In genomic region chr7:7816084-7816483, GRCh38 we compare ENCODE assay signal across 11 cellular contexts.
DNase-seq lines count a peak whose midpoint lies in the region; ATAC-seq and TF ChIP-seq lines count a peak whose summit lies in the region.
"Had no signal": no experiment of that assay in that cellular context is flagged by ENCODE, and none has a peak within 500 bp of the region (broad histone marks: within the 10 kb centered on the region; RNA-seq: fewer than 3 reads in every experiment).

No MANE protein-coding gene starts in this region.

- H3K27me3 Mint-ChIP-seq in activated T-helper 1 cell treated with anti-CD3 and anti-CD28 coated beads, Interleukin-12 subunit alpha, Interleukin-12 subunit beta, Interleukin-2, Interleukin-4 antibody, amounts not matched to agents 30 ng/mL and 10 ng/mL and 1 ng/mL, durations not matched to agents 14 hours and 24 hours and 36 hours (ENCODE audit: insufficient read depth) = peaks cover 2% of the 10 kb centered on the region

- H3K4me1 Mint-ChIP-seq in activated T-helper 1 cell treated with anti-CD3 and anti-CD28 coated beads, Interleukin-12 subunit alpha, Interleukin-12 subunit beta, Interleukin-2, Interleukin-4 antibody, amounts not matched to agents 30 ng/mL and 10 ng/mL and 1 ng/mL, durations not matched to agents 14 hours and 24 hours and 36 hours (ENCODE audit: low read depth) = peaks cover 41% of the 10 kb centered on the region

- peak overlapping the region; percentile 27 for H3K27ac Mint-ChIP-seq in activated T-helper 1 cell treated with anti-CD3 and anti-CD28 coated beads, Interleukin-12 subunit alpha, Interleukin-12 subunit beta, Interleukin-2, Interleukin-4 antibody, amounts not matched to agents 30 ng/mL and 10 ng/mL and 1 ng/mL, durations not matched to agents 14 hours and 24 hours and 36 hours

- peaks cover 10% of the 10 kb centered on the region for H3K36me3 Mint-ChIP-seq in activated T-helper 1 cell treated with anti-CD3 and anti-CD28 coated beads, Interleukin-12 subunit alpha, Interleukin-12 subunit beta, Interleukin-2, Interleukin-4 antibody, amounts not matched to agents 30 ng/mL and 10 ng/mL and 1 ng/mL, durations not matched to agents 14 hours and 24 hours and 36 hours (ENCODE audit: low read depth)

- H3K9me3 Mint-ChIP-seq in activated T-helper 1 cell treated with anti-CD3 and anti-CD28 coated beads, Interleukin-12 subunit alpha, Interleukin-12 subunit beta, Interleukin-2, Interleukin-4 antibody, amounts not matched to agents 30 ng/mL and 10 ng/mL and 1 ng/mL, durations not matched to agents 14 hours and 24 hours and 36 hours = peaks cover 13% of the 10 kb centered on the region

- H3K4me3 Mint-ChIP-seq in activated T-helper 1 cell treated with anti-CD3 and anti-CD28 coated beads, Interleukin-12 subunit alpha, Interleukin-12 subunit beta, Interleukin-2, Interleukin-4 antibody, amounts not matched to agents 30 ng/mL and 10 ng/mL and 1 ng/mL, durations not matched to agents 14 hours and 24 hours and 36 hours = peak overlapping the region; percentile 56

- no peak for TF ChIP-seq CTCF in GM13976 (IDR thresholded peaks at IDR 0.05; ENCODE audit: borderline replicate concordance, control extremely low read depth, extremely low read depth, insufficient read depth, missing control alignments)

- DNase-seq in GM13976 (ENCODE audit: low spot score) (peak; percentile 32), cerebellum (ENCODE audit: low spot score) (no peak), posterior cingulate gyrus (no peak), NCI-H187 treated with DMSO at 0.1 percent for 48 hours (lab: John Stamatoyannopoulos, UW) (no peak), DMS79 treated with DMSO at 0.1 percent for 48 hours (lab: John Stamatoyannopoulos, UW) (no peak)
- DNase-seq in activated T-helper 1 cell treated with anti-CD3 and anti-CD28 coated beads, Interleukin-12 subunit alpha, Interleukin-12 subunit beta, Interleukin-2, Interleukin-4 antibody, amounts not matched to agents 30 ng/mL and 10 ng/mL and 1 ng/mL, durations not matched to agents 14 hours and 24 hours and 36 hours (ENCODE audit: low spot score) = peak; percentile 7
- DNase-seq: hypothalamus; stimulated activated CD8-positive, alpha-beta memory T cell treated with anti-CD3 and anti-CD28 coated beads, Interleukin-4, amount 100 ng/mL, for 48 hours had no signal

- intact Hi-C loops in activated T-helper 1 cell treated with anti-CD3 and anti-CD28 coated beads, Interleukin-12 subunit alpha, Interleukin-12 subunit beta, Interleukin-2, Interleukin-4 antibody, amounts not matched to agents 30 ng/mL and 10 ng/mL and 1 ng/mL, durations not matched to agents 14 hours and 24 hours and 36 hours (cut with micrococcal nuclease) = loop anchor here (1.0 to 2.0 kb wide), 2 partner anchors 44 to 105 kb away; no protein-coding TSS in a partner anchor
- intact Hi-C loops in posterior cingulate gyrus (cut with DNase I) = no loop called here

- peak; percentile 55 for ATAC-seq in GM19438 (IDR thresholded peaks at IDR 0.05; ENCODE audit: low read depth, unreplicated experiment)
- peak; percentile 85 for ATAC-seq in HG03103 (IDR thresholded peaks at IDR 0.05; ENCODE audit: low read depth, unreplicated experiment)
- ATAC-seq: K562 had no signal

- in situ Hi-C loops in GM13976 (cut with MboI; ENCODE audit: low sequenced_read_pairs, unreplicated experiment) = no loop called here

Comparison
In these comparisons a context has a peak if more than half of its experiments do, and no peak if none do; other contexts are left out.
1. DNase-seq: peak in GM13976 (single experiment) and activated T-helper 1 cell treated with anti-CD3 and anti-CD28 coated beads, Interleukin-12 subunit alpha, Interleukin-12 subunit beta, Interleukin-2, Interleukin-4 antibody, amounts not matched to agents 30 ng/mL and 10 ng/mL and 1 ng/mL, durations not matched to agents 14 hours and 24 hours and 36 hours (single experiment); none in cerebellum (single experiment), posterior cingulate gyrus (0 of 10), NCI-H187 treated with DMSO at 0.1 percent for 48 hours (single experiment) and DMS79 treated with DMSO at 0.1 percent for 48 hours (single experiment).